In the genomic region with DNA sequence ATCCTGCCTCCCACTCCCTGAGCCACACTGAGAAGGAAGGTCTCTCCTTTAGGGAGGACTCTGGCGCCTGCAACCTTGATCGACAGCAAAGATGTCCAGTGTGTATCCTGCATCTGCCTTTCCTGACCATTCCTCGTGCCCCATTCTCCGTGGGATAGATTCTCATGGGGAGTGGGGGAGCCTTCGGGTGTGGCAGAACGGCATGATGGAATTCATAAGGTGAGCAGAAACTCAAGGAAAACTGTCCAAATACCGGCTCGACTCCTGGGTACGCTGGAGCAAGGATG, we compare ENCODE assay signal across 16 cellular contexts. TPM values are rescaled to one million over a fixed set of nuclear protein-coding genes. Genes with fewer than 3 reads are reported as not detected.
A peak's percentile ranks its signal among the peaks of the same experiment; 100 is the strongest.
DNase-seq lines count a peak whose midpoint lies in the region; ATAC-seq and TF ChIP-seq lines count a peak whose summit lies in the region.
"Had no signal": no experiment of that assay in that cellular context is flagged by ENCODE, and none has a peak within 500 bp of the region (broad histone marks: within the 10 kb centered on the region; RNA-seq: fewer than 3 reads in every experiment).

No MANE protein-coding gene starts in this region.

- dilution Hi-C loops in IMR-90 (cut with HindIII; ENCODE audit: low sequenced_read_pairs, unreplicated experiment), result no loop called here

- H2BK20ac ChIP-seq in IMR-90 (ENCODE audit: low read depth, low read length), result no peak overlapping the region

- 0 out of 2 replicates have a peak, but pooled peaks cover 3% of the 10 kb centered on the region for H4K20me1 ChIP-seq in IMR-90 (ENCODE audit: insufficient read depth, low read length)

- no peak overlapping the region for H2BK15ac ChIP-seq in IMR-90 (ENCODE audit: low read depth, low read length)

- H3K9me3 ChIP-seq in IMR-90 (ENCODE audit: control insufficient read depth, insufficient read depth, low read length) (peaks cover 14% of the 10 kb centered on the region), mesodermal cell (ENCODE audit: control insufficient read depth, low read length) (no peaks in the 10 kb centered on the region)
- H3K9me3 ChIP-seq: HAP-1 had no signal

- no peak for TF ChIP-seq CTCF in IMR-90 (conservative IDR thresholded peaks at IDR 0.05; ENCODE audit: low read depth, low read length)
- no peak for TF ChIP-seq CTCF in chondrocyte (IDR thresholded peaks at IDR 0.05)

- peaks cover 34% of the 10 kb centered on the region for H3K27me3 Mint-ChIP-seq in chondrocyte (ENCODE audit: low read depth)
- H3K27me3 Mint-ChIP-seq in stimulated activated memory B cell treated with anti-CD40 and anti-IgM and Interleukin-4, amounts not matched to agents 10 μg/mL and 1 μg/mL and 100 μg/mL, for 72 hours, result peaks cover 74% of the 10 kb centered on the region

- no peaks in the 10 kb centered on the region for H3K79me1 ChIP-seq in IMR-90 (ENCODE audit: low read depth in 1 of 2, low read length in 2 of 2)

- no peak overlapping the region for H3K23ac ChIP-seq in IMR-90 (ENCODE audit: low read depth, low read length)

- H3K4me3 ChIP-seq in IMR-90 (ENCODE audit: insufficient read depth, low read depth, low read length), result no peak overlapping the region
- peak overlapping the region; percentile 45 for H3K4me3 ChIP-seq in mesodermal cell (ENCODE audit: extremely low read depth, insufficient read depth, low read length, poor library complexity, severe bottlenecking)
- H3K4me3 ChIP-seq: HAP-1 had no signal

- no peak overlapping the region for H3K4ac ChIP-seq in IMR-90 (ENCODE audit: low read depth, low read length)

- H4K8ac ChIP-seq in IMR-90 (ENCODE audit: low read depth in 2 of 2, low read length in 2 of 2), result no peak overlapping the region

- H3K27me3 ChIP-seq in IMR-90 (ENCODE audit: control insufficient read depth, insufficient read depth, low read length), result peaks cover 30% of the 10 kb centered on the region

- no peak for ATAC-seq in IMR-90 (ENCODE audit: low read depth)
- no peak for ATAC-seq in stimulated activated memory B cell treated with anti-CD40 and anti-IgM and Interleukin-4, amounts not matched to agents 10 μg/mL and 1 μg/mL and 100 μg/mL, for 72 hours
- ATAC-seq: naive thymus-derived CD8-positive, alpha-beta T cell had no signal

- H3K4me3 Mint-ChIP-seq in chondrocyte (ENCODE audit: unreplicated experiment), result peak overlapping the region; percentile 9
- H3K4me3 Mint-ChIP-seq in stimulated activated memory B cell treated with anti-CD40 and anti-IgM and Interleukin-4, amounts not matched to agents 10 μg/mL and 1 μg/mL and 100 μg/mL, for 72 hours, result peak overlapping the region; percentile 42

- no peak for TF ChIP-seq RAD21 in IMR-90 (IDR thresholded peaks at IDR 0.05; ENCODE audit: low read length)

- H2BK5ac ChIP-seq in IMR-90 (ENCODE audit: low read depth, low read length, poor library complexity, severe bottlenecking), result no peak overlapping the region

- H3K36me3 Mint-ChIP-seq in chondrocyte (ENCODE audit: low read depth), result peaks cover 2% of the 10 kb centered on the region
- peaks cover 38% of the 10 kb centered on the region for H3K36me3 Mint-ChIP-seq in stimulated activated memory B cell treated with anti-CD40 and anti-IgM and Interleukin-4, amounts not matched to agents 10 μg/mL and 1 μg/mL and 100 μg/mL, for 72 hours

- H3K14ac ChIP-seq in IMR-90 (replicated peaks; ENCODE audit: low read depth, low read length), result no peak overlapping the region

- POLR2A ChIA-PET in IMR-90 (lab: Charles Lee; ENCODE audit: unreplicated experiment), result no interaction called here

- H3K27ac ChIP-seq in IMR-90 (ENCODE audit: insufficient read depth, low read length), result no peak overlapping the region
- H3K27ac ChIP-seq in mesodermal cell (ENCODE audit: low read depth, low read length, severe bottlenecking), result no peak overlapping the region
- H3K27ac ChIP-seq: WERI-Rb-1 had no signal

- H3K36me3 ChIP-seq in IMR-90 (ENCODE audit: control insufficient read depth, insufficient read depth, low read length), result no peaks in the 10 kb centered on the region
- peaks cover 12% of the 10 kb centered on the region for H3K36me3 ChIP-seq in mesodermal cell (ENCODE audit: control insufficient read depth, insufficient read depth, low read length)
- H3K36me3 ChIP-seq: HAP-1 had no signal

- H3K9me3 Mint-ChIP-seq in chondrocyte (ENCODE audit: low read depth), result peaks cover 7% of the 10 kb centered on the region
- peaks cover 4% of the 10 kb centered on the region for H3K9me3 Mint-ChIP-seq in stimulated activated memory B cell treated with anti-CD40 and anti-IgM and Interleukin-4, amounts not matched to agents 10 μg/mL and 1 μg/mL and 100 μg/mL, for 72 hours

- H3K56ac ChIP-seq in IMR-90 (ENCODE audit: extremely low read depth, insufficient read depth, low read length), result no peak overlapping the region

- no peak overlapping the region for H2AFZ ChIP-seq in IMR-90 (replicated peaks; ENCODE audit: low read length, poor library complexity)

- H4K5ac ChIP-seq in IMR-90 (ENCODE audit: low read depth, low read length), result peak overlapping the region; percentile 16; the same call in 1 of the 2 replicates

- BruUV-seq in IMR-90 (replicated peaks; lab: Mats Ljungman, UMichigan), result no TSS peak

- H3K4me2 ChIP-seq in IMR-90 (ENCODE audit: low read depth, low read length), result no peak overlapping the region

- no peak overlapping the region; the same call in 1 of the 2 replicates for H3K18ac ChIP-seq in IMR-90 (ENCODE audit: low read depth, low read length)

- no peak overlapping the region for H2AK5ac ChIP-seq in IMR-90 (ENCODE audit: low read depth, low read length)

- no peak for TF ChIP-seq POLR2A in IMR-90 (IDR thresholded peaks at IDR 0.05; ENCODE audit: low read depth, low read length)

- in situ Hi-C loops in IMR-90 (cut with MboI; ENCODE audit: low sequenced_read_pairs), result no loop called here

- H3K9ac ChIP-seq in IMR-90 (ENCODE audit: low read depth, low read length), result peak overlapping the region; percentile 40; the same call in 1 of the 2 replicates

- no peak overlapping the region for H2BK120ac ChIP-seq in IMR-90 (ENCODE audit: low read depth, low read length)

- H3K9me1 ChIP-seq in IMR-90 (ENCODE audit: insufficient read depth, low read length), result peaks cover 4% of the 10 kb centered on the region; the same call in 1 of the 2 replicates

- H3K4me1 ChIP-seq in IMR-90 (ENCODE audit: control insufficient read depth, insufficient read depth, low read length) (peaks cover 20% of the 10 kb centered on the region), mesodermal cell (ENCODE audit: control insufficient read depth, insufficient read depth, low read length, poor library complexity, severe bottlenecking) (peaks cover 17% of the 10 kb centered on the region)
- H3K4me1 ChIP-seq: HAP-1 had no signal

- CTCF ChIA-PET in IMR-90 (lab: Yijun Ruan, JAX), result no interaction called here

- no peak overlapping the region for H4K91ac ChIP-seq in IMR-90 (ENCODE audit: insufficient read depth, low read depth, low read length)

- WGBS in IMR-90 (ENCODE audit: extremely low coverage in 2 of 2, insufficient read length in 1 of 2), 2 experiments, result no CpG with 5 or more reads among the region's 9 CpGs
- WGBS in mesodermal cell (ENCODE audit: insufficient coverage in 2 of 2), 2 experiments, result 93 to 94% methylated on average over 4 to 9 of the region's 9 CpGs

- intact Hi-C loops in IMR-90 (cut with micrococcal nuclease), result no loop called here

- H3K4me1 Mint-ChIP-seq in chondrocyte (ENCODE audit: low read depth), result peaks cover 21% of the 10 kb centered on the region
- H3K4me1 Mint-ChIP-seq in stimulated activated memory B cell treated with anti-CD40 and anti-IgM and Interleukin-4, amounts not matched to agents 10 μg/mL and 1 μg/mL and 100 μg/mL, for 72 hours, result peaks cover 34% of the 10 kb centered on the region

- no peak overlapping the region for H2AK9ac ChIP-seq in IMR-90 (replicated peaks; ENCODE audit: low read depth, low read length, poor library complexity)

- DNase-seq in IMR-90, result no peak
- no peak for DNase-seq in chondrocyte (ENCODE audit: low spot score)
- no peak for DNase-seq in retina
- no peak for DNase-seq in effector CD4-positive, alpha-beta T cell
- no peak for DNase-seq in SKM-1 (lab: John Stamatoyannopoulos, UW; ENCODE audit: unreplicated experiment)
- DNase-seq in glomerular visceral epithelial cell (ENCODE audit: extremely low spot score), result no peak
- DNase-seq: central memory CD4-positive, alpha-beta T cell; Kasumi-1; naive thymus-derived CD8-positive, alpha-beta T cell; NCI-H146; NCI-H446 treated with DMSO at 0.1 percent for 48 hours; SW 1271; WERI-Rb-1 had no signal

- no peak overlapping the region for H3K27ac Mint-ChIP-seq in chondrocyte (ENCODE audit: unreplicated experiment)
- H3K27ac Mint-ChIP-seq in stimulated activated memory B cell treated with anti-CD40 and anti-IgM and Interleukin-4, amounts not matched to agents 10 μg/mL and 1 μg/mL and 100 μg/mL, for 72 hours, result no peak overlapping the region

RNA-seq across cellular contexts. Expression of a gene that starts 0.6 kb away (rescaled TPM):
- total RNA-seq in IMR-90 (2012; rRNA removed) (not detected in 2 replicates), chondrocyte (1.4 to 1.9 TPM (median 1.8 TPM) in 3 replicates)
- polyA plus RNA-seq in IMR-90 (2012; rRNA removed), result 1.4 and 1.6 TPM in 2 replicates
- polyA plus RNA-seq in IMR-90 (2012; cell fraction: cytosol; rRNA removed), result 1.7 and 2.1 TPM in 2 replicates
- 1.0 and 2.4 TPM in 2 replicates for polyA plus RNA-seq in IMR-90 (2012; cell fraction: nucleus; rRNA removed; ENCODE audit: low replicate concordance)
- 31.3 TPM for polyA plus RNA-seq in mesodermal cell (2013, experiment 1 of 2)
- 25.7 TPM for polyA plus RNA-seq in mesodermal cell (2013, experiment 2 of 2)
- polyA plus RNA-seq: naive thymus-derived CD8-positive, alpha-beta T cell had no signal

RNA-seq across cellular contexts. Expression of a gene that starts 18.7 kb away (rescaled TPM):
- total RNA-seq in IMR-90 (2012; rRNA removed) (not detected in 2 replicates), chondrocyte (0.25 to 0.85 TPM in 2 of 3 replicates, not detected in the other)
- not detected in 2 replicates for polyA plus RNA-seq in IMR-90 (2012; rRNA removed)
- polyA plus RNA-seq in IMR-90 (2012; cell fraction: cytosol; rRNA removed), result not detected in 2 replicates
- polyA plus RNA-seq in IMR-90 (2012; cell fraction: nucleus; rRNA removed; ENCODE audit: low replicate concordance), result 0.02 TPM in 1 of 2 replicates, not detected in the other
- 0.63 TPM for polyA plus RNA-seq in mesodermal cell (2013, experiment 1 of 2)
- polyA plus RNA-seq in mesodermal cell (2013, experiment 2 of 2), result 0.46 TPM

RNA-seq across cellular contexts. Expression of a gene that starts 18.9 kb away (rescaled TPM):
- not detected in 2 replicates for total RNA-seq in IMR-90 (2012; rRNA removed)
- polyA plus RNA-seq in IMR-90 (2012; rRNA removed), result 0.06 and 0.07 TPM in 2 replicates
- 0.07 TPM in 1 of 2 replicates, not detected in the other for polyA plus RNA-seq in IMR-90 (2012; cell fraction: cytosol; rRNA removed)
- polyA plus RNA-seq in IMR-90 (2012; cell fraction: nucleus; rRNA removed; ENCODE audit: low replicate concordance), result not detected in 2 replicates
- 1.5 to 1.7 TPM in 2 of 3 replicates, not detected in the other for total RNA-seq in chondrocyte
- 23.1 TPM for polyA plus RNA-seq in mesodermal cell (2013, experiment 1 of 2)
- polyA plus RNA-seq in mesodermal cell (2013, experiment 2 of 2), result 22.7 TPM

RNA-seq across cellular contexts. Expression of a gene that starts 26.6 kb away (rescaled TPM):
- total RNA-seq in IMR-90 (2012; rRNA removed), result 19.4 and 20.6 TPM in 2 replicates
- polyA plus RNA-seq in IMR-90 (2012; rRNA removed), result 50.6 and 59.7 TPM in 2 replicates
- polyA plus RNA-seq in IMR-90 (2012; cell fraction: cytosol; rRNA removed), result 56.1 and 62.3 TPM in 2 replicates
- polyA plus RNA-seq in IMR-90 (2012; cell fraction: nucleus; rRNA removed; ENCODE audit: low replicate concordance), result 76.7 and 123 TPM in 2 replicates
- 59.5 to 65.8 TPM (median 63.4 TPM) in 3 replicates for total RNA-seq in chondrocyte
- polyA plus RNA-seq in mesodermal cell (2013, experiment 1 of 2), result 124 TPM
- 102 TPM for polyA plus RNA-seq in mesodermal cell (2013, experiment 2 of 2)

RNA-seq across cellular contexts. Expression of a gene that starts 37.1 kb away (rescaled TPM):
- 1.4 TPM in 2 replicates for total RNA-seq in IMR-90 (2012; rRNA removed)
- polyA plus RNA-seq in IMR-90 (2012; rRNA removed), result 2.6 and 4.0 TPM in 2 replicates
- polyA plus RNA-seq in IMR-90 (2012; cell fraction: cytosol; rRNA removed), result 2.1 and 5.8 TPM in 2 replicates
- 2.2 and 7.1 TPM in 2 replicates for polyA plus RNA-seq in IMR-90 (2012; cell fraction: nucleus; rRNA removed; ENCODE audit: low replicate concordance)
- total RNA-seq in chondrocyte, result 4.3 to 6.5 TPM (median 6.0 TPM) in 3 replicates
- polyA plus RNA-seq in mesodermal cell (2013, experiment 1 of 2), result 15.7 TPM
- 12.0 TPM for polyA plus RNA-seq in mesodermal cell (2013, experiment 2 of 2)
